In the genomic region with DNA sequence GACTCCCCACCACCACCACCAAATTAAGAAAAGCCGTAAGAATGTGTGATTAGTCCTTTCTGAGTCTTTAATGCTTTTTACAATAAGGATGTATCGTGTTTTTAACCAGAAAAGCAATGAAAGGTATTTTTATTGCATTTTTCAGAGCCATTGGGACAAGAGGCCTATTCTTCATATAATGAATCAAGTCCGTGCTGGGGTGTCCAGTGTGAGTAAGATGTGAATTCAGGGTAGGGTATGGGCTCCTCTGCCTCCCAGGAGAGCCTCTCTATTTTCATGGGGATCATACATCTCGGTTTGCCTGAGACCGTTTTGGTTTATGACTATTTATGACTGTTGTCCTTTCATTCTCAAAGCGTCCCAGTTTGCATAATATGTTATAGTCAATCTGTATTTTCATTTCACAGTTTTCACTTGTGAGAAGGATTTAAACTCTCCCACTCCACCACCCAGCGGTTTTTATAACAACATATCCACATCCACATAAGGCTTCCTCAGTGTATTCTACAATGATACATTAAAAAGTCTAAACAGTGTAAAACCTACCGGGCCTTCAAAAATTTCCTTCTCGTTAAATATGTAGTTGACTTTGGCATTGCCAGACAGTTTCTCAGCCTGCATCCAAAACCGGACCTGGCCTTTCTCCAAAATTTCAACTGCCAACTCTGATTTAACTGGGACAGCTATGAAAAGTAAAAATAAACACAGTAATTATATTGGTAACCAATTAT, we compare ENCODE assay signal across 21 cellular contexts.
DNase-seq lines count a peak whose midpoint lies in the region; TF ChIP-seq lines count a peak whose summit lies in the region.
"Had no signal": no experiment of that assay in that cellular context is flagged by ENCODE, and none has a peak within 500 bp of the region (broad histone marks: within the 10 kb centered on the region; RNA-seq: fewer than 3 reads in every experiment).

No MANE protein-coding gene starts in this region.

- no peak overlapping the region for H3K4me3 ChIP-seq in uterus
- H3K4me3 ChIP-seq: smooth muscle cell, tibial nerve had no signal

- no peaks in the 10 kb centered on the region for H3K36me3 Mint-ChIP-seq in neural crest cell (ENCODE audit: low read depth)
- H3K36me3 Mint-ChIP-seq: memory B cell, WTC11 had no signal

- H3K9me3 ChIP-seq in uterus, result no peaks in the 10 kb centered on the region
- H3K9me3 ChIP-seq: tibial nerve had no signal

- H3K27me3 Mint-ChIP-seq in neural crest cell (ENCODE audit: low read depth), result no peaks in the 10 kb centered on the region
- H3K27me3 Mint-ChIP-seq: memory B cell, T-helper 17 cell had no signal

- H3K4me1 ChIP-seq in uterus, result no peaks in the 10 kb centered on the region

- DNase-seq in Caki2 (ENCODE audit: low read depth), result peak; percentile 27
- DNase-seq in NCI-H2081 treated with DMSO at 0.1 percent for 48 hours (lab: John Stamatoyannopoulos, UW), result peak; percentile 74
- peak; percentile 54 to 63 for DNase-seq in dermis microvascular lymphatic vessel endothelial cell (ENCODE audit: low read depth in 2 of 2)
- DNase-seq in neural crest cell (ENCODE audit: low read depth, low spot score), result no peak
- DNase-seq in A172 (ENCODE audit: low spot score), result no peak
- DNase-seq in NCI-H1436 (lab: John Stamatoyannopoulos, UW), result no peak
- DNase-seq in uterus, result no peak
- DNase-seq in putamen (ENCODE audit: low spot score), result no peak
- DNase-seq: activated CD8-positive, alpha-beta memory T cell treated with anti-CD3 and anti-CD28 coated beads for 24 hours; amniotic stem cell; cortex of kidney; erythroblast; immature natural killer cell; occipital lobe; SHP77 treated with DMSO at 0.1 percent for 48 hours; T-helper 17 cell had no signal

- H3K4me1 Mint-ChIP-seq in neural crest cell, result no peaks in the 10 kb centered on the region
- H3K4me1 Mint-ChIP-seq: memory B cell had no signal

- no peaks in the 10 kb centered on the region for H3K9me3 Mint-ChIP-seq in neural crest cell
- H3K9me3 Mint-ChIP-seq: activated T-helper 2 cell treated with anti-CD3 and anti-CD28 coated beads, Interferon-gamma antibody, Interleukin-2, Interleukin-4, amounts not matched to agents 10 μg/mL and 5 μg/mL and 100 μg/mL, durations not matched to agents 14 hours and 24 hours and 36 hours; immature natural killer cell; memory B cell; WTC11 had no signal

- H3K27me3 ChIP-seq in uterus, result no peaks in the 10 kb centered on the region
- H3K27me3 ChIP-seq: tibial nerve had no signal

- in situ Hi-C loops in Caki2 (cut with HindIII; ENCODE audit: low pct_unique_long_range_greater_than_20kb, low sequenced_read_pairs), result no loop called here

- H3K27ac ChIP-seq in uterus, result no peak overlapping the region

- intact Hi-C loops in uterus (cut with DNase I; ENCODE audit: low total_unique reads), result no loop called here

- H3K27ac Mint-ChIP-seq in neural crest cell (ENCODE audit: unreplicated experiment), result peak overlapping the region; percentile 46
- H3K27ac Mint-ChIP-seq: activated T-helper 2 cell treated with anti-CD3 and anti-CD28 coated beads, Interferon-gamma antibody, Interleukin-2, Interleukin-4, amounts not matched to agents 10 μg/mL and 5 μg/mL and 100 μg/mL, durations not matched to agents 14 hours and 24 hours and 36 hours; memory B cell; T-helper 17 cell had no signal

- H3K36me3 ChIP-seq in uterus, result no peaks in the 10 kb centered on the region

- H3K4me3 Mint-ChIP-seq in neural crest cell, result no peak overlapping the region
- H3K4me3 Mint-ChIP-seq: immature natural killer cell, memory B cell, T-helper 17 cell, WTC11 had no signal

- no peak for TF ChIP-seq POLR2A in uterus (IDR thresholded peaks at IDR 0.05)

- TF ChIP-seq CTCF in neural crest cell (conservative IDR thresholded peaks at IDR 0.05) (no peak), uterus (IDR thresholded peaks at IDR 0.05) (no peak)

Comparison
In these comparisons a context has a peak if more than half of its experiments do, and no peak if none do; other contexts are left out.
1. DNase-seq: peak in Caki2 (single experiment), NCI-H2081 treated with DMSO at 0.1 percent for 48 hours (single experiment) and dermis microvascular lymphatic vessel endothelial cell (2 of 2); none in neural crest cell (single experiment), A172 (single experiment), NCI-H1436 (single experiment), uterus (0 of 2) and putamen (single experiment).